In the genomic region with DNA sequence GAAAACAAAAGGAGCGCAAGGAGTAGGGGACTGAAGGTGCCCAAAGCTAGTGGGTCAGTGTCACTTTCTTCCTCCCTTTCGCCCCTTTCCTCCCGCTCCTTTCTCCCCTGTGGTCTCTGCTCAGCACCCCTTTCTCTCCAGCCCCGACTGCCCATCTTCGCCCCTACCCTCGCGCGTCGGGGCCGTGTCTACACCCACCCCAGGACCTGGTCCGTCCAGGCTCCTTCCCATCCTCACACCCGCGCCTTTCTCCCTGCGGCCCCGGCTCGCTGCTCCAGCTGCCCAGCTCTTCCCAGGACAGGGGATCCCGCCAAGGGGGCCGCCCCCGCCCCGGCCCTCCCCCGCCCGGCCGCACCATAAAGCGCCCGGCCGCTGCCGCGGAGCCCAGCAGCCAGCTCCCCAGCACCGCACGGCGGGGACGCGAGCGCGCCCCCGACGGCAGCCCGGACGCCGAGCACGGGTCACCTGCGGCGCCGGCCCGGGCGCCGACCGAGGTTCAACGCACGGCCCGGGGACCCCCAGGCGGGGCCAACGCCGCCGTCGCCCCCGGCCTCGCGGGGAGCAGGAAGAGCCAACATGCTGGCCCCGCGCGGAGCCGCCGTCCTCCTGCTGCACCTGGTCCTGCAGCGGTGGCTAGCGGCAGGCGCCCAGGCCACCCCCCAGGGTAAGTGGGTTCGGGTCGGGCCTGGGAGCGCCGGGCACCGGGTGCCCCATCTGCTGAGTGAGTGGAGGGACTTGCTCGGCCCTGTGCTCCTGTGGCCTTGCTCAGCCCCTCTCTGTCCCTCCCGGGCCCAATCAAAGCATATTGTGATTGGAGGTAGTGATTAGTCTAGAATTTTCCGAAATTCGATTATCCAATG, we compare ENCODE assay signal across 10 cellular contexts. TPM values are rescaled to one million over a fixed set of nuclear protein-coding genes. Genes with fewer than 3 reads are reported as not detected.
A peak's percentile ranks its signal among the peaks of the same experiment; 100 is the strongest.
DNase-seq lines count a peak whose midpoint lies in the region; ATAC-seq and TF ChIP-seq lines count a peak whose summit lies in the region.
"Had no signal": no experiment of that assay in that cellular context is flagged by ENCODE, and none has a peak within 500 bp of the region (broad histone marks: within the 10 kb centered on the region; RNA-seq: fewer than 3 reads in every experiment).

A gene (plus strand): TSS at position 387 of the 860 bp plus-strand sequence. CDS start 190 bp downstream, at position 577.

- no peaks in the 10 kb centered on the region for H3K36me3 ChIP-seq in body of pancreas (replicated peaks in 1 of 2; ENCODE audit: insufficient read depth in 1 of 2, low read depth in 2 of 2)
- H3K36me3 ChIP-seq in mesenchymal stem cell (ENCODE audit: control insufficient read depth in 1 of 2, insufficient read depth in 2 of 2, low read depth in 1 of 2, low read length in 2 of 2), result no peaks in the 10 kb centered on the region
- H3K36me3 ChIP-seq in testis (ENCODE audit: low read depth, missing control alignments), result no peaks in the 10 kb centered on the region

- no peak within 1 kb of the TSS for H2BK12ac ChIP-seq in mesenchymal stem cell (ENCODE audit: low read length in 2 of 2)

- no peak within 1 kb of the TSS for H2BK15ac ChIP-seq in mesenchymal stem cell (ENCODE audit: low read depth, poor library complexity, severe bottlenecking)

- H3K14ac ChIP-seq in mesenchymal stem cell (ENCODE audit: low read length in 2 of 2), result no peak within 1 kb of the TSS

- intact Hi-C loops in body of pancreas (cut with DNase I), result no loop called here
- intact Hi-C loops in testis (cut with DNase I; ENCODE audit: low total_unique reads), result no loop called here

- H2AFZ ChIP-seq in mesenchymal stem cell (ENCODE audit: low read depth, low read length), result no peak within 1 kb of the TSS

- peak within 1 kb of the TSS; percentile 48 for H3K4me2 ChIP-seq in mesenchymal stem cell (ENCODE audit: low read length, poor library complexity, severe bottlenecking)

- H3K4me1 ChIP-seq in body of pancreas (peaks cover 8% of the 10 kb centered on the region), mesenchymal stem cell (ENCODE audit: control insufficient read depth, insufficient read depth, low read depth, low read length) (peaks cover 7% of the 10 kb centered on the region), testis (no peaks in the 10 kb centered on the region)

- H4K91ac ChIP-seq in mesenchymal stem cell (ENCODE audit: low read length), result no peak within 1 kb of the TSS

- no peak for ATAC-seq in body of pancreas
- ATAC-seq in GM21786 (IDR thresholded peaks at IDR 0.05; ENCODE audit: unreplicated experiment), result no peak

- H3K4ac ChIP-seq in mesenchymal stem cell (ENCODE audit: low read depth in 1 of 2, low read length in 2 of 2), result no peak within 1 kb of the TSS

- H3K4me3 ChIP-seq in body of pancreas, result no peak within 1 kb of the TSS
- H3K4me3 ChIP-seq in mesenchymal stem cell (ENCODE audit: insufficient read depth in 1 of 2, low read depth in 1 of 2, low read length in 2 of 2), result peak within 1 kb of the TSS; percentile 24 to 58
- H3K4me3 ChIP-seq in testis, result peak within 1 kb of the TSS; percentile 39 to 50

- DNase-seq in activated T-cell treated with anti-CD3 and anti-CD28 coated beads for 48 hours (ENCODE audit: low read depth) (peak; percentile 2), body of pancreas (no peak), mesenchymal stem cell (no peak), testis (no peak), NCI-H2171 treated with DMSO at 0.1 percent for 48 hours (lab: John Stamatoyannopoulos, UW) (no peak)
- no peak for DNase-seq in activated T-cell treated with anti-CD3 and anti-CD28 coated beads, Interleukin-2, amount 50 U/mL, for 48 hours
- DNase-seq in activated effector memory CD4-positive, alpha-beta T cell treated with anti-CD3 and anti-CD28 coated beads, Interleukin-2, amount 50 U/mL, for 16 hours, result no peak
- DNase-seq: dermis blood vessel endothelial cell had no signal

- H3K9ac ChIP-seq in mesenchymal stem cell (ENCODE audit: low read length), result no peak within 1 kb of the TSS

- H2BK120ac ChIP-seq in mesenchymal stem cell (ENCODE audit: low read depth, low read length), result no peak within 1 kb of the TSS

- TF ChIP-seq POLR2A in body of pancreas (IDR thresholded peaks at IDR 0.05), result no peak
- TF ChIP-seq POLR2A in testis (IDR thresholded peaks at IDR 0.05), result no peak

- no peak within 1 kb of the TSS for H3K27ac ChIP-seq in body of pancreas
- H3K27ac ChIP-seq in mesenchymal stem cell (ENCODE audit: low read length, poor library complexity, severe bottlenecking), result no peak within 1 kb of the TSS
- H3K27ac ChIP-seq in testis, result no peak within 1 kb of the TSS
- H3K27ac ChIP-seq: C4-2B had no signal

- TF ChIP-seq CTCF in body of pancreas (IDR thresholded peaks at IDR 0.05) (no peak), testis (IDR thresholded peaks at IDR 0.05) (no peak)

- 9 to 12% methylated on average over 27 to 47 of the region's 76 CpGs for WGBS in body of pancreas, 2 donors
- 4% methylated on average over 53 of the region's 76 CpGs for WGBS in mesenchymal stem cell
- WGBS in testis, 2 donors, result 7 to 10% methylated on average over 17 to 41 of the region's 76 CpGs

- H3K79me1 ChIP-seq in mesenchymal stem cell (replicated peaks; ENCODE audit: low read length, poor library complexity, severe bottlenecking), result no peaks in the 10 kb centered on the region

- H3K9me3 ChIP-seq in body of pancreas (no peaks in the 10 kb centered on the region), mesenchymal stem cell (ENCODE audit: control insufficient read depth, low read length) (no peaks in the 10 kb centered on the region), testis (no peaks in the 10 kb centered on the region)

- H4K8ac ChIP-seq in mesenchymal stem cell (ENCODE audit: low read length), result no peak within 1 kb of the TSS

- peaks cover 0 to 5% of the 10 kb centered on the region in 2 donors for H3K27me3 ChIP-seq in body of pancreas
- H3K27me3 ChIP-seq in mesenchymal stem cell (ENCODE audit: control insufficient read depth in 1 of 2, insufficient read depth in 1 of 2, low read length in 2 of 2), result peaks cover 63 to 78% of the 10 kb centered on the region in 2 experiments
- no peaks in the 10 kb centered on the region for H3K27me3 ChIP-seq in testis

- no peak within 1 kb of the TSS for H2AK5ac ChIP-seq in mesenchymal stem cell (ENCODE audit: low read length, severe bottlenecking)

- H2BK5ac ChIP-seq in mesenchymal stem cell (ENCODE audit: low read depth, low read length, poor library complexity, severe bottlenecking), result no peak within 1 kb of the TSS

- no peak within 1 kb of the TSS for H3K18ac ChIP-seq in mesenchymal stem cell (ENCODE audit: low read depth in 1 of 2, low read length in 2 of 2)

- H3K23ac ChIP-seq in mesenchymal stem cell (ENCODE audit: low read length in 2 of 2), result peak within 1 kb of the TSS in 1 of 2 experiments; percentile 95

RNA-seq across cellular contexts. Expression of the gene that starts here (rescaled TPM):
- 10 to 100 TPM; 18.4 to 20.8 TPM for total RNA-seq in body of pancreas
- polyA plus RNA-seq in mesenchymal stem cell (2013, experiment 1 of 2), result 0.26 TPM
- polyA plus RNA-seq in mesenchymal stem cell (2013, experiment 2 of 2), result 0.12 TPM
- 10 to 100 TPM; 14.1 to 18.3 TPM for total RNA-seq in testis
- 62.5 TPM for polyA plus RNA-seq in testis (ENCODE audit: insufficient read depth, low read depth, low replicate concordance)

Comparison
In these comparisons a context has a peak if more than half of its experiments do, and no peak if none do; other contexts are left out.
1. H3K4me3 ChIP-seq: peak in mesenchymal stem cell (2 of 2) and testis (2 of 2); none in body of pancreas (0 of 2).